ENCODE assay signal across 12 cellular contexts in the genomic region with DNA sequence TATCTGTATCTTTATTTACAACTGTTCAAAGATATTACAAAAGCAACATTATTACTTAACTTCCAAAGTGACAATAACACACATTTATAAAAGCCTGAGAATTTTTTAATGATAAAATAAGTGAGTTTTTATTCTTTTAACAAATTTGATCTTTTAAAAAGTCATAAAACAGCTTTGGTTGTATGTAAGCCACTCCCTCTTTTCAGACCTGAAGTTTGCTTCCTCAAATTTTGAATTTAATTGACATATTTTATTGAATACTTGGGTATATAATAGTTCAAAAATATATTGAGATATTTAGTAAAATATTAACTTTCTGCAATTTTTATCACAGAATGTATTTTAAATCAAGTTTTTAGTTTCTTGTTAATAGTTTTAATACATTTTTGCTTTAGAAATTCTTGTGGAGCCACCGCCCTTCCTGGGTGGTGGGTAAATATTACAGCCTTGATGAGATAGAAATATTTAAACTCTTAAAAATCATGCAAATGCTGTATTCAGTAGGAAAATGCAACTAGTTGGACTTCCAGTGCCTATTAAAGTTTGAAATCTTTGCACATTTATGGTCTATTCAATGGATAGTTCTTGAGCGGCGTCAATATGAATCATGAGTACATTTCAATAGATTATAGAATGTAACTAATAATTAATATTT. TPM values are rescaled to one million over a fixed set of nuclear protein-coding genes. Genes with fewer than 3 reads are reported as not detected.
DNase-seq lines count a peak whose midpoint lies in the region; ATAC-seq and FAIRE-seq lines count a peak whose summit lies in the region.
"Had no signal": no experiment of that assay in that cellular context is flagged by ENCODE, and none has a peak within 500 bp of the region (broad histone marks: within the 10 kb centered on the region; RNA-seq: fewer than 3 reads in every experiment).

No MANE protein-coding gene starts in this region.

- 68 to 83% (median 71%) methylated on average over 3 of the region's 3 CpGs for WGBS in small intestine, 3 donors

- CTCF ChIA-PET in activated CD4-positive, alpha-beta T cell treated with anti-CD3 and anti-CD28 coated beads for 36 hours (lab: Charles Lee) = interaction anchor here (0.7 to 8.7 kb wide), 10 partner anchors 9 to 121 kb away, joined by 3 to 110 read pairs (median 3); no protein-coding TSS in a partner anchor

- peak overlapping the region; percentile 99 for H3K27ac Mint-ChIP-seq in activated CD4-positive, alpha-beta T cell treated with anti-CD3 and anti-CD28 coated beads for 36 hours
- H3K27ac Mint-ChIP-seq in central memory CD8-positive, alpha-beta T cell (ENCODE audit: low read depth) = peak overlapping the region; percentile 99

- POLR2A ChIA-PET in activated CD4-positive, alpha-beta T cell treated with anti-CD3 and anti-CD28 coated beads for 36 hours (lab: Charles Lee) = interaction anchor here (0.6 to 4.2 kb wide), 9 partner anchors 11 to 441 kb away, joined by 3 to 16 read pairs (median 4); no protein-coding TSS in a partner anchor

- peaks cover 50% of the 10 kb centered on the region for H3K4me1 Mint-ChIP-seq in activated CD4-positive, alpha-beta T cell treated with anti-CD3 and anti-CD28 coated beads for 36 hours
- H3K4me1 Mint-ChIP-seq in central memory CD8-positive, alpha-beta T cell = peaks cover 55% of the 10 kb centered on the region

- no peaks in the 10 kb centered on the region for H3K36me3 ChIP-seq in small intestine (ENCODE audit: control insufficient read depth in 2 of 2, insufficient read depth in 2 of 2, low read length in 2 of 2)

- peak; percentile 39 for FAIRE-seq in small intestine (lab: Jason Lieb, UNC)
- FAIRE-seq: A549 had no signal

- no peaks in the 10 kb centered on the region for H3K9me3 ChIP-seq in small intestine (ENCODE audit: control insufficient read depth, low read depth)
- H3K9me3 ChIP-seq: A549 had no signal

- H3K27me3 ChIP-seq in small intestine (ENCODE audit: control insufficient read depth in 2 of 2, insufficient read depth in 2 of 2, low read length in 2 of 2) = no peaks in the 10 kb centered on the region

- no peak overlapping the region for H3K27ac ChIP-seq in small intestine (ENCODE audit: low read depth in 1 of 2, low read length in 1 of 2)
- H3K27ac ChIP-seq: A549 had no signal

- H3K9me3 Mint-ChIP-seq in activated CD4-positive, alpha-beta T cell treated with anti-CD3 and anti-CD28 coated beads for 36 hours (ENCODE audit: low read depth) = no peaks in the 10 kb centered on the region
- no peaks in the 10 kb centered on the region for H3K9me3 Mint-ChIP-seq in central memory CD8-positive, alpha-beta T cell

- H3K27me3 Mint-ChIP-seq in activated CD4-positive, alpha-beta T cell treated with anti-CD3 and anti-CD28 coated beads for 36 hours = no peaks in the 10 kb centered on the region
- no peaks in the 10 kb centered on the region for H3K27me3 Mint-ChIP-seq in central memory CD8-positive, alpha-beta T cell

- intact Hi-C loops in activated CD4-positive, alpha-beta T cell treated with anti-CD3 and anti-CD28 coated beads for 36 hours (cut with DNase I, micrococcal nuclease) = loop anchor here (1.0 to 10.0 kb wide), 8 partner anchors 17 to 865 kb away; a partner anchor contains a TSS

- peak overlapping the region; percentile 87 for H3K4me3 Mint-ChIP-seq in activated CD4-positive, alpha-beta T cell treated with anti-CD3 and anti-CD28 coated beads for 36 hours
- peak overlapping the region; percentile 84 for H3K4me3 Mint-ChIP-seq in central memory CD8-positive, alpha-beta T cell

- ATAC-seq in activated CD4-positive, alpha-beta T cell treated with anti-CD3 and anti-CD28 coated beads for 36 hours = no peak
- no peak for ATAC-seq in central memory CD8-positive, alpha-beta T cell (replicated peaks; ENCODE audit: extremely low read depth, poor library complexity, severe bottlenecking)
- no peak for ATAC-seq in HG03097 (IDR thresholded peaks at IDR 0.05; ENCODE audit: low FRiP score, unreplicated experiment)
- ATAC-seq: A549 had no signal

- H3K4me3 ChIP-seq in small intestine (ENCODE audit: low read depth in 1 of 2, low read length in 2 of 2) = peak overlapping the region in 1 of 2 donors; percentile 23
- H3K4me3 ChIP-seq: A549 had no signal

- H3K4me1 ChIP-seq in small intestine (ENCODE audit: control insufficient read depth in 2 of 2, insufficient read depth in 1 of 2, low read depth in 1 of 2, low read length in 1 of 2) = no peaks in the 10 kb centered on the region
- H3K4me1 ChIP-seq: A549 had no signal

- no peak for DNase-seq in activated CD4-positive, alpha-beta T cell treated with anti-CD3 and anti-CD28 coated beads for 36 hours
- no peak for DNase-seq in activated CD4-positive, alpha-beta T cell treated with anti-CD3 and anti-CD28 coated beads for 1 hour
- DNase-seq in NOMO-1 treated with DMSO at 0.1 percent for 48 hours (lab: John Stamatoyannopoulos, UW; ENCODE audit: unreplicated experiment) (peak; percentile 32), small intestine (no peak), NCI-H1436 treated with DMSO at 0.1 percent for 48 hours (lab: John Stamatoyannopoulos, UW) (no peak), AG08395 (ENCODE audit: low spot score) (no peak)
- no peak for DNase-seq in central memory CD8-positive, alpha-beta T cell (ENCODE audit: low spot score in 2 of 2)
- DNase-seq: NCI-H526, T1000 had no signal

- H3K36me3 Mint-ChIP-seq in activated CD4-positive, alpha-beta T cell treated with anti-CD3 and anti-CD28 coated beads for 36 hours (ENCODE audit: low read depth) = peaks cover 62% of the 10 kb centered on the region
- H3K36me3 Mint-ChIP-seq in central memory CD8-positive, alpha-beta T cell (ENCODE audit: insufficient read depth) = peaks cover 33% of the 10 kb centered on the region

RNA-seq across cellular contexts. Expression of a gene that starts 0.9 kb away (rescaled TPM):
- total RNA-seq in activated CD4-positive, alpha-beta T cell treated with anti-CD3 and anti-CD28 coated beads for 36 hours = 100 to 1,000 TPM; 458 to 564 TPM
- polyA plus RNA-seq in small intestine = 1 to 10 TPM; 1.6 to 6.8 (median 3.8) TPM
- total RNA-seq: epithelial cell of proximal tubule had no signal
- polyA plus RNA-seq: A549 had no signal
